In the genomic region with DNA sequence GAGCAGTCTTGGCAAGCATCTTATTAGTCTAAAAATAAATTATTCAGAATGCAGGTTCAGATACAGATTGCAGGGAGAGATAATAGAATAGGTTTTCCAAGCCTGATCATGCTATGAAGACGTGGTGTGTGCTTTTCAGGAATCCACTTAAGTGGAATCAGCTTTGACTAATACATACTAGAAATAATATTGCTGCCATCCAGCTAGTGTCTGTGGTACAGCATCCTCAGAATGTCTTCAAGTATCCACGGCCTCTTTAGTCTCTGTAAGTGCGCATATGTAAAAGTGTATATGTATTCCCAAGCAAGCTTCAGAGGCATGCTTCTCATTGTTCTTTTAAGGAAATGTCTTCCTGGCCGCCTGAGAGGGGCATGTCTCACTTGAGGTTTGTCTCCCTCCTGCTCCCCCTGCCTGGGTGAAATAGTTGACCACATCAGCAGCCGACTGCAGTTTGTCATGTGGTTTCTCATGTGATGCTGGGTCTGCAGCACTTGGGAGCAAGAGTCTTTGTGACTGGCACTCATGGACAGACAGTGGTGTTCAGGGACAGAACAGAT, we compare ENCODE assay signal across 8 cellular contexts.
DNase-seq lines count a peak whose midpoint lies in the region; ATAC-seq and TF ChIP-seq lines count a peak whose summit lies in the region.

No MANE protein-coding gene starts in this region.

- peak overlapping the region; percentile 8 for H3K4me3 Mint-ChIP-seq in mesothelial cell of epicardium
- no peak overlapping the region for H3K4me3 Mint-ChIP-seq in stimulated activated effector memory CD8-positive, alpha-beta T cell treated with anti-CD3 and anti-CD28 coated beads, Interleukin-12 subunit alpha, Interleukin-12 subunit beta, amount 100 ng/mL, for 72 hours

- no peak for TF ChIP-seq CTCF in mesothelial cell of epicardium (IDR thresholded peaks at IDR 0.05; ENCODE audit: unreplicated experiment)

- H3K9me3 Mint-ChIP-seq in mesothelial cell of epicardium = no peaks in the 10 kb centered on the region
- H3K9me3 Mint-ChIP-seq in stimulated activated effector memory CD8-positive, alpha-beta T cell treated with anti-CD3 and anti-CD28 coated beads, Interleukin-12 subunit alpha, Interleukin-12 subunit beta, amount 100 ng/mL, for 72 hours = peaks cover 2% of the 10 kb centered on the region

- H3K36me3 Mint-ChIP-seq in mesothelial cell of epicardium = no peaks in the 10 kb centered on the region
- H3K36me3 Mint-ChIP-seq in stimulated activated effector memory CD8-positive, alpha-beta T cell treated with anti-CD3 and anti-CD28 coated beads, Interleukin-12 subunit alpha, Interleukin-12 subunit beta, amount 100 ng/mL, for 72 hours = no peaks in the 10 kb centered on the region

- ATAC-seq in stimulated activated effector memory CD8-positive, alpha-beta T cell treated with anti-CD3 and anti-CD28 coated beads, Interleukin-12 subunit alpha, Interleukin-12 subunit beta, amount 100 ng/mL, for 72 hours = no peak
- no peak for ATAC-seq in HG02642 (IDR thresholded peaks at IDR 0.05; ENCODE audit: poor library complexity, unreplicated experiment)

- no peaks in the 10 kb centered on the region for H3K27me3 Mint-ChIP-seq in mesothelial cell of epicardium (ENCODE audit: low read depth)

- DNase-seq in GM04504 (ENCODE audit: low read depth) (peak; percentile 14), NCI-H510A treated with DMSO at 0.1 percent for 48 hours (lab: John Stamatoyannopoulos, UW) (peak; percentile 59), dedifferentiated amniotic fluid mesenchymal stem cell (ENCODE audit: extremely low spot score) (peak; percentile 45), mesothelial cell of epicardium (ENCODE audit: low spot score in 2 of 2, unreplicated experiment in 2 of 2) (no peak), ureter (ENCODE audit: low spot score) (no peak), NOMO-1 treated with dmso at 0.1 percent for 144 hours (lab: John Stamatoyannopoulos, UW; ENCODE audit: unreplicated experiment) (no peak)
- DNase-seq in stimulated activated effector memory CD8-positive, alpha-beta T cell treated with anti-CD3 and anti-CD28 coated beads, Interleukin-12 subunit alpha, Interleukin-12 subunit beta, amount 100 ng/mL, for 72 hours (ENCODE audit: low spot score in 2 of 2) = no peak

- peaks cover 83% of the 10 kb centered on the region for H3K4me1 Mint-ChIP-seq in mesothelial cell of epicardium
- no peaks in the 10 kb centered on the region for H3K4me1 Mint-ChIP-seq in stimulated activated effector memory CD8-positive, alpha-beta T cell treated with anti-CD3 and anti-CD28 coated beads, Interleukin-12 subunit alpha, Interleukin-12 subunit beta, amount 100 ng/mL, for 72 hours

- peak overlapping the region; percentile 92 for H3K27ac Mint-ChIP-seq in mesothelial cell of epicardium
- H3K27ac Mint-ChIP-seq in stimulated activated effector memory CD8-positive, alpha-beta T cell treated with anti-CD3 and anti-CD28 coated beads, Interleukin-12 subunit alpha, Interleukin-12 subunit beta, amount 100 ng/mL, for 72 hours = no peak overlapping the region

Comparison
In these comparisons a context has a peak if more than half of its experiments do, and no peak if none do; other contexts are left out.
1. DNase-seq: peak in GM04504 (single experiment), NCI-H510A treated with DMSO at 0.1 percent for 48 hours (single experiment) and dedifferentiated amniotic fluid mesenchymal stem cell (single experiment); none in mesothelial cell of epicardium (0 of 2), ureter (single experiment), stimulated activated effector memory CD8-positive, alpha-beta T cell treated with anti-CD3 and anti-CD28 coated beads, Interleukin-12 subunit alpha, Interleukin-12 subunit beta, amount 100 ng/mL, for 72 hours (0 of 2) and NOMO-1 treated with dmso at 0.1 percent for 144 hours (single experiment).